In the genomic region with DNA sequence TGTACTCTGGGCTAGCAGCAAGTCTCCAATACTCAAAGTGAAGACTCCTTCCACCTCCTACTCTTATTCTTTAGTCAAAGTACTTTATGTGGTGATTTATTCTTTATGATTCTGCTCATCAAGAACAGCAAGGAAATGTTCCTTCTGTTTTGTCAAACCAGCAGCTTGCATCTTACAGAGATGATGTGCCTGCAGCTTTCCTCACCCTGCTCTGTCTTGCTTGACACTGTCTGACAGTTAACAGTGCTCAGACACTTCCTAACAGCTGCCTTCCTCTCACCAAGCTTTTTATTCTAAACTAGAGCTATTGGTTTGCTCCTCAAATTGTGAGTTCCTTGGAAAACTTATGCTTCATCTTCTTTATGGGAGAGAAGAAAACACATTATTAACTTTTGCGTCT, we compare ENCODE assay signal across 24 cellular contexts.
"Had no signal": no experiment of that assay in that cellular context is flagged by ENCODE, and none has a peak within 500 bp of the region (broad histone marks: within the 10 kb centered on the region; RNA-seq: fewer than 3 reads in every experiment).

No MANE protein-coding gene starts in this region.

- H3K36me3 ChIP-seq: SJSA1 had no signal

- H3K9ac ChIP-seq: KMS-11 had no signal

- H3K4me1 Mint-ChIP-seq: IgD-negative memory B cell had no signal

- FAIRE-seq: HTR-8/SVneo, K562, RCC 7860 had no signal

- H3K27ac Mint-ChIP-seq: IgD-negative memory B cell had no signal

- H3K36me3 Mint-ChIP-seq: IgD-negative memory B cell had no signal

- ATAC-seq: K562 had no signal

- H3K4me3 Mint-ChIP-seq: IgD-negative memory B cell had no signal

- DNase-seq: Kasumi-1, MM.1S, NCI-H1092 treated with DMSO at 0.1 percent for 48 hours, NCI-H1436, NCI-H187, NCI-H2029, NCI-H2081 treated with DMSO at 0.1 percent for 48 hours, NCI-H2171, NCI-H226, NCI-H446, NCI-H510A, NCI-H524 treated with DMSO at 0.1 percent for 48 hours, NCI-H69, NCI-H774, Right ventricle myocardium superior, RPMI8226, SIG-M5 had no signal

- H3K9me3 ChIP-seq: SJSA1 had no signal

- H3K27me3 Mint-ChIP-seq: IgD-negative memory B cell had no signal

- H3K27me3 ChIP-seq: SJSA1 had no signal

- H3K4me3 ChIP-seq: K562, SJSA1, SK-N-MC had no signal

- H3K27ac ChIP-seq: KMS-11, SJSA1, SK-N-MC had no signal

- H3K4me2 ChIP-seq: KMS-11 had no signal

- H3K4me1 ChIP-seq: SJSA1 had no signal
